20 cellular contexts compared by ENCODE assay signal in genomic region chr6:106379951-106380350, GRCh38.
"Had no signal": no experiment of that assay in that cellular context is flagged by ENCODE, and none has a peak within 500 bp of the region (broad histone marks: within the 10 kb centered on the region; RNA-seq: fewer than 3 reads in every experiment).

No MANE protein-coding gene starts in this region.

- H3K9me3 ChIP-seq: colonic mucosa, esophagus muscularis mucosa, neutrophil, spleen, tibial artery, upper lobe of left lung, uterus had no signal

- H3K27me3 ChIP-seq: colonic mucosa, esophagus muscularis mucosa, hepatocyte, neutrophil, tibial artery, upper lobe of left lung, uterus had no signal

- DNase-seq: colonic mucosa; dermis blood vessel endothelial cell; foreskin fibroblast; head of caudate nucleus; left colon; left ventricle myocardium superior; naive thymus-derived CD8-positive, alpha-beta T cell; spleen; stimulated activated CD4-positive, alpha-beta T cell treated with anti-CD3 and anti-CD28 coated beads, Interleukin-15, amount 100 ng/mL, for 24 hours; stimulated activated CD4-positive, alpha-beta T cell treated with anti-CD3 and anti-CD28 coated beads, Interleukin-1b, Interleukin-23, amount 100 ng/mL, for 48 hours; stimulated activated CD4-positive, alpha-beta T cell treated with anti-CD3 and anti-CD28 coated beads, Interleukin-4, amount 100 ng/mL, for 24 hours; tibial artery; upper lobe of left lung; uterus had no signal

- H3K36me3 ChIP-seq: colonic mucosa, esophagus muscularis mucosa, neutrophil, spleen, tibial artery, upper lobe of left lung, uterus had no signal

- H3K4me2 ChIP-seq: hepatocyte had no signal

- ATAC-seq: left colon; left ventricle myocardium superior; naive thymus-derived CD8-positive, alpha-beta T cell; sciatic nerve; stimulated activated memory B cell treated with anti-CD40 and anti-IgM and Interleukin-4, amounts not matched to agents 10 μg/mL and 1 μg/mL and 100 μg/mL, for 72 hours had no signal

- H2AFZ ChIP-seq: hepatocyte had no signal

- H3K4me1 ChIP-seq: colonic mucosa, esophagus muscularis mucosa, tibial artery, upper lobe of left lung, uterus had no signal

- H3K4me3 ChIP-seq: colonic mucosa, esophagus muscularis mucosa, hepatocyte, lung, spleen, tibial artery, upper lobe of left lung, uterus had no signal

- H3K27ac ChIP-seq: colonic mucosa, esophagus muscularis mucosa, hepatocyte, neutrophil, spleen, tibial artery, upper lobe of left lung, uterus had no signal

- H3K79me2 ChIP-seq: hepatocyte had no signal
